In genomic region chr13:46495066-46495465, GRCh38 we compare ENCODE assay signal across 16 cellular contexts. TPM values are rescaled to one million over a fixed set of nuclear protein-coding genes. Genes with fewer than 3 reads are reported as not detected.
DNase-seq lines count a peak whose midpoint lies in the region; ATAC-seq, FAIRE-seq and TF ChIP-seq lines count a peak whose summit lies in the region.
"Had no signal": no experiment of that assay in that cellular context is flagged by ENCODE, and none has a peak within 500 bp of the region (broad histone marks: within the 10 kb centered on the region; RNA-seq: fewer than 3 reads in every experiment).

No MANE protein-coding gene starts in this region.

- no peak for FAIRE-seq in GM12878 (lab: Jason Lieb, UNC)
- FAIRE-seq: D721Med, G401.6 had no signal

- H2BK15ac ChIP-seq in mesenchymal stem cell (ENCODE audit: low read depth, poor library complexity, severe bottlenecking) = no peak overlapping the region

- no peaks in the 10 kb centered on the region for H3K79me2 ChIP-seq in GM12878 (ENCODE audit: control insufficient read depth, insufficient read depth, low read length)

- no peaks in the 10 kb centered on the region for H3K27me3 ChIP-seq in GM12878 (replicated peaks in 1 of 2; ENCODE audit: control insufficient read depth in 2 of 2, insufficient read depth in 2 of 2, low read length in 1 of 2)
- H3K27me3 ChIP-seq in mesenchymal stem cell (ENCODE audit: control insufficient read depth in 1 of 2, insufficient read depth in 1 of 2, low read length in 2 of 2) = no peaks in the 10 kb centered on the region
- no peaks in the 10 kb centered on the region for H3K27me3 ChIP-seq in tibial artery
- no peaks in the 10 kb centered on the region for H3K27me3 ChIP-seq in A673 (replicated peaks; ENCODE audit: insufficient read depth, low read depth, low read length, poor library complexity)
- H3K27me3 ChIP-seq: BE2C had no signal

- H3K4me2 ChIP-seq in GM12878 (ENCODE audit: control insufficient read depth, insufficient read depth) (no peak overlapping the region), mesenchymal stem cell (ENCODE audit: low read length, poor library complexity, severe bottlenecking) (no peak overlapping the region)

- no peak overlapping the region for H2BK12ac ChIP-seq in mesenchymal stem cell (ENCODE audit: low read length in 2 of 2)

- H4K20me1 ChIP-seq in GM12878 (ENCODE audit: control insufficient read depth, insufficient read depth) = no peaks in the 10 kb centered on the region

- H3K4ac ChIP-seq in mesenchymal stem cell (ENCODE audit: low read depth in 1 of 2, low read length in 2 of 2) = no peak overlapping the region

- no peak overlapping the region for H4K8ac ChIP-seq in mesenchymal stem cell (ENCODE audit: low read length)

- TF ChIP-seq POLR2A in GM12878 (IDR thresholded peaks at IDR 0.05; ENCODE audit: low read depth, low read length) = no peak

- in situ Hi-C loops in GM12878 (cut with MboI) = no loop called here

- no peaks in the 10 kb centered on the region for H3K79me1 ChIP-seq in mesenchymal stem cell (replicated peaks; ENCODE audit: low read length, poor library complexity, severe bottlenecking)

- DNase-seq in HT-29 (ENCODE audit: low spot score) (peak; percentile 15), GM12878 (ENCODE audit: low read depth, low spot score) (no peak), mesenchymal stem cell (no peak), tibial artery (no peak), germinal center (ENCODE audit: low spot score) (no peak), A673 (ENCODE audit: low spot score) (no peak), putamen (ENCODE audit: low spot score) (no peak)
- DNase-seq: ACHN; BE2C; C1 segment of cervical spinal cord; Caco-2; CD4-positive, CD25-positive, alpha-beta regulatory T cell had no signal

- H2AK5ac ChIP-seq in mesenchymal stem cell (ENCODE audit: low read length, severe bottlenecking) = no peak overlapping the region

- ATAC-seq in GM12878 = no peak

- CTCF ChIA-PET in GM12878 (lab: Yijun Ruan, JAX) (interaction anchor here (0.7 to 3.2 kb wide), 8 partner anchors 9 to 336 kb away, joined by 3 to 22 read pairs (median 4); no protein-coding TSS in a partner anchor), A673 (lab: Charles Lee) (no interaction called here)

- no TSS peak for BruUV-seq in GM12878 (replicated peaks; lab: Mats Ljungman, UMichigan)
- no TSS peak for BruUV-seq in A673 (replicated peaks; lab: Mats Ljungman, UMichigan)

- RAD21 ChIA-PET in GM12878 (lab: Charles Lee; ENCODE audit: unreplicated experiment) = interaction anchor here (1.0 to 3.2 kb wide), 8 partner anchors 28 to 223 kb away, joined by 3 to 21 read pairs (median 5); partner anchors contain the start of gene LRCH1

- H2BK5ac ChIP-seq in mesenchymal stem cell (ENCODE audit: low read depth, low read length, poor library complexity, severe bottlenecking) = no peak overlapping the region

- no peak overlapping the region for H2BK120ac ChIP-seq in mesenchymal stem cell (ENCODE audit: low read depth, low read length)

- no peak overlapping the region for H3K4me3 ChIP-seq in GM12878
- no peak overlapping the region for H3K4me3 ChIP-seq in mesenchymal stem cell (ENCODE audit: insufficient read depth in 1 of 2, low read depth in 1 of 2, low read length in 2 of 2)
- no peak overlapping the region for H3K4me3 ChIP-seq in tibial artery
- no peak overlapping the region for H3K4me3 ChIP-seq in A673 (ENCODE audit: low read depth, low read length, poor library complexity, severe bottlenecking)
- H3K4me3 ChIP-seq: HAP-1 had no signal

- H3K9ac ChIP-seq in GM12878 (ENCODE audit: control insufficient read depth, insufficient read depth, low read length) (no peak overlapping the region), mesenchymal stem cell (ENCODE audit: low read length) (peak overlapping the region; percentile 40)
- H3K9ac ChIP-seq: GM23248 had no signal

- no peak overlapping the region for H3K23ac ChIP-seq in mesenchymal stem cell (ENCODE audit: low read length in 2 of 2)

- SMC1A ChIA-PET in GM12878 (lab: Charles Lee; ENCODE audit: uncharacterized antibody, unreplicated experiment) = interaction anchor here (0.6 to 2.9 kb wide), 18 partner anchors 10 to 496 kb away, joined by 3 to 17 read pairs (median 5); no protein-coding TSS in a partner anchor

- TF ChIP-seq RAD21 in GM12878 (IDR thresholded peaks at IDR 0.05; ENCODE audit: insufficient read depth, low read depth, low read length) = no peak

- TF ChIP-seq EP300 in GM12878 (IDR thresholded peaks at IDR 0.05; ENCODE audit: borderline replicate concordance in 1 of 2, control insufficient read depth in 1 of 2, low read depth in 2 of 2, low read length in 2 of 2) = no peak

- POLR2A ChIA-PET in GM12878 (lab: Charles Lee) = no interaction called here
- POLR2A ChIA-PET in A673 (lab: Charles Lee; ENCODE audit: low non-redundant PET) = interaction anchor here (0.7 kb wide), 1 partner anchor 226 kb away, joined by 3 read pairs; no protein-coding TSS in a partner anchor

- no peak for TF ChIP-seq CTCF in GM12878 (IDR thresholded peaks at IDR 0.05 in 2 of 3, conservative IDR thresholded peaks at IDR 0.05 in 1 of 3; ENCODE audit: control insufficient read depth in 2 of 3, extremely low read depth in 1 of 3, insufficient read depth in 1 of 3, low read depth in 3 of 3, low read length in 3 of 3)
- no peak for TF ChIP-seq CTCF in tibial artery (IDR thresholded peaks at IDR 0.05)
- no peak for TF ChIP-seq CTCF in A673 (conservative IDR thresholded peaks at IDR 0.05; ENCODE audit: low read depth, low read length)

- no peak overlapping the region for H4K91ac ChIP-seq in mesenchymal stem cell (ENCODE audit: low read length)

- H2AFZ ChIP-seq in GM12878 (ENCODE audit: control insufficient read depth, low read depth, low read length) = no peak overlapping the region
- H2AFZ ChIP-seq in mesenchymal stem cell (ENCODE audit: low read depth, low read length) = no peak overlapping the region

- no peak overlapping the region for H3K18ac ChIP-seq in mesenchymal stem cell (ENCODE audit: low read depth in 1 of 2, low read length in 2 of 2)

- H3K27ac ChIP-seq in GM12878 (ENCODE audit: control insufficient read depth, insufficient read depth) (no peak overlapping the region), mesenchymal stem cell (ENCODE audit: low read length, poor library complexity, severe bottlenecking) (no peak overlapping the region), tibial artery (peak overlapping the region; percentile 51 to 59), A673 (ENCODE audit: low read depth, low read length, poor library complexity, severe bottlenecking) (no peak overlapping the region)
- H3K27ac ChIP-seq: GM23248 had no signal

- H3K4me1 ChIP-seq in GM12878 (ENCODE audit: control insufficient read depth, insufficient read depth, low read length) (no peaks in the 10 kb centered on the region; the same call in 1 of the 2 replicates), mesenchymal stem cell (ENCODE audit: control insufficient read depth, insufficient read depth, low read depth, low read length) (peaks cover 1% of the 10 kb centered on the region), tibial artery (peaks cover 0 to 29% (median 11%) of the 10 kb centered on the region in 4 donors), A673 (ENCODE audit: insufficient read depth, low read length, poor library complexity, severe bottlenecking) (peaks cover 6% of the 10 kb centered on the region)
- H3K4me1 ChIP-seq: HAP-1 had no signal

- intact Hi-C loops in GM12878 (cut with micrococcal nuclease; ENCODE audit: unreplicated experiment) = no loop called here
- intact Hi-C loops in tibial artery (cut with DNase I; ENCODE audit: low total_unique reads) = loop anchor here (5.0 kb wide), 1 partner anchor 42 kb away; no protein-coding TSS in a partner anchor
- intact Hi-C loops in A673 (cut with micrococcal nuclease; ENCODE audit: unreplicated experiment) = no loop called here

- H3K9me3 ChIP-seq in GM12878 (replicated peaks; ENCODE audit: control insufficient read depth, insufficient read depth, low read length) (no peaks in the 10 kb centered on the region), mesenchymal stem cell (ENCODE audit: control insufficient read depth, low read length) (no peaks in the 10 kb centered on the region), tibial artery (no peaks in the 10 kb centered on the region), A673 (ENCODE audit: low read depth, low read length, poor library complexity, severe bottlenecking) (no peaks in the 10 kb centered on the region)
- H3K9me3 ChIP-seq: BE2C, Caco-2, HAP-1 had no signal

- H3K36me3 ChIP-seq in GM12878 (ENCODE audit: control insufficient read depth in 2 of 2, insufficient read depth in 2 of 2, low read length in 1 of 2) (no peaks in the 10 kb centered on the region), mesenchymal stem cell (ENCODE audit: control insufficient read depth in 1 of 2, insufficient read depth in 2 of 2, low read depth in 1 of 2, low read length in 2 of 2) (no peaks in the 10 kb centered on the region), tibial artery (no peaks in the 10 kb centered on the region), A673 (ENCODE audit: insufficient read depth, low read length, poor library complexity, severe bottlenecking) (no peaks in the 10 kb centered on the region)
- H3K36me3 ChIP-seq: BE2C, HAP-1 had no signal

- no peak overlapping the region for H3K14ac ChIP-seq in mesenchymal stem cell (ENCODE audit: low read length in 2 of 2)

TF ChIP-seq in GM12878, 131 proteins besides CTCF, POLR2A, EP300 and RAD21:
- TF ChIP-seq RELA (IDR thresholded peaks at IDR 0.05; ENCODE audit: borderline replicate concordance, partially characterized antibody) = no peak
- 0 out of 2 replicates have a peak, but pooled peaks have one; percentile 11 for TF ChIP-seq SPI1 (IDR thresholded peaks at IDR 0.05; ENCODE audit: borderline replicate concordance, insufficient read depth, low read depth, low read length)
TF ChIP-seq in GM12878: peak in this region for 1.

RNA-seq across cellular contexts. Expression of gene LRCH1, which starts 57.9 kb away (rescaled TPM):
- total RNA-seq in HT-29 (2014; rRNA removed; shearing (Covaris generic)) = 12.7 and 13.5 TPM in 2 replicates
- 234 and 245 TPM in 2 replicates for total RNA-seq in GM12878 (2013; cell fraction: nucleolus; rRNA removed)
- total RNA-seq in GM12878 (2014; rRNA removed) (13.2 and 13.8 TPM in 2 replicates), GM12878 (2014; rRNA removed; fragmentation: Illumina TruSeq; extraction: Trizol) (16.8 and 17.5 TPM in 2 replicates), GM12878 (2021) (23.3 and 24.0 TPM in 2 replicates), A673 (2021) (25.3 and 26.9 TPM in 2 replicates)
- polyA plus RNA-seq in GM12878 (2011; ENCODE audit: low read depth) = 11.3 TPM
- polyA plus RNA-seq in GM12878 (2011; rRNA removed) (48.9 and 51.6 TPM in 2 replicates), GM12878 (2014; fragmentation: Illumina TruSeq; extraction: Trizol) (20.0 and 23.4 TPM in 2 replicates), GM12878 (2014; fragmentation: Nextera tagmentation; extraction: Ambion mirVana) (1 to 10 TPM; 5.3 to 5.4 TPM), GM12878 (2014; rRNA removed) (13.8 and 15.6 TPM in 2 replicates), GM12878 (2016; fragmentation: Nextera tagmentation; extraction: Ambion mirVana) (1 to 10 TPM; 7.9 to 9.2 TPM)
- 21.1 and 23.9 TPM in 2 replicates for polyA plus RNA-seq in GM12878 (2011; cell fraction: cytosol; rRNA removed)
- polyA plus RNA-seq in GM12878 (2011; cell fraction: nucleus; rRNA removed) = 43.0 and 54.0 TPM in 2 replicates
- 16.7 and 24.5 TPM in 2 replicates for polyA plus RNA-seq in GM12878 (2012)
- 76.0 and 94.2 TPM in 2 replicates for polyA minus RNA-seq in GM12878 (2011; rRNA and poly(A)+ RNA removed)
- polyA minus RNA-seq in GM12878 (2011; cell fraction: cytosol; rRNA and poly(A)+ RNA removed) = 19.8 and 21.5 TPM in 2 replicates
- polyA minus RNA-seq in GM12878 (2011; cell fraction: nucleus; rRNA and poly(A)+ RNA removed) = 103 and 119 TPM in 2 replicates
- 8.2 TPM for polyA plus RNA-seq in mesenchymal stem cell (2013, experiment 1 of 2)
- 7.9 TPM for polyA plus RNA-seq in mesenchymal stem cell (2013, experiment 2 of 2)

Comparison
In these comparisons a context has a peak if more than half of its experiments do, and no peak if none do; other contexts are left out.
1. H3K27ac ChIP-seq: peak in tibial artery (2 of 2); none in GM12878 (single experiment), mesenchymal stem cell (single experiment) and A673 (single experiment).